Comparison of ENCODE assay signal across 27 cellular contexts in the genomic region with DNA sequence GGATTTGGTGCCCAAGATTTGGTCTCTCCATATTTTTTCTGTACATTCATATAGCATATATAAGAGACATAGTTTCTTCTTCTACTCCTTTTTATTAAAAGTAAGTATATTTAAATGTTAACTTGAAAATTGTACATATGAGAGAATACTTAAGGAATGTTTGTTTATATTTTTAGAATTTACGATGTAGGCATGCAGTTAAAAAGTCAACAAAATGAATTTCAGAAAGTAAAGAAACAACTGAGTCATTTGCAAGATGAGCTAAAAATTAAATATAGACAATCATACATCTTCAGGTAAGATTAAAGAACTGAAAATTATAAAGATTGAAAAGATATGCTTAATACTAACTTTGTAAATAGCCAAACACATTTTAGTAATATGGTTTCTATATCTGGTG.
"Had no signal": no experiment of that assay in that cellular context is flagged by ENCODE, and none has a peak within 500 bp of the region (broad histone marks: within the 10 kb centered on the region; RNA-seq: fewer than 3 reads in every experiment).

No MANE protein-coding gene starts in this region.

- H3K9me3 ChIP-seq: colonic mucosa, gastrocnemius medialis had no signal

- H3K4me1 ChIP-seq: colonic mucosa, gastrocnemius medialis, heart right ventricle, left lung had no signal

- DNase-seq: colonic mucosa; cortex of kidney; effector CD8-positive, alpha-beta T cell; effector memory CD8-positive, alpha-beta T cell; endodermal cell; erythroblast; foreskin fibroblast; foreskin melanocyte; gastrocnemius medialis; glutamatergic neuron; head of caudate nucleus; heart right ventricle; hippocampal formation; left cardiac atrium; left lung; left ventricle myocardium superior; mammary epithelial cell; mesendoderm; midbrain; naive thymus-derived CD4-positive, alpha-beta T cell; natural killer cell had no signal

- H3K27ac ChIP-seq: colonic mucosa, epithelial cell of prostate, gastrocnemius medialis, heart right ventricle, left lung had no signal

- H3K36me3 ChIP-seq: colonic mucosa, gastrocnemius medialis, heart right ventricle, left lung had no signal

- FAIRE-seq: endometrium, islet of Langerhans, keratinocyte had no signal

- ATAC-seq: effector memory CD8-positive, alpha-beta T cell; esophagus mucosa; gastrocnemius medialis; heart right ventricle; left cardiac atrium; left lung; left ventricle myocardium superior; naive thymus-derived CD4-positive, alpha-beta T cell; natural killer cell had no signal

- H3K4me3 ChIP-seq: colonic mucosa, gastrocnemius medialis, heart right ventricle, left lung, lung had no signal

- H3K27me3 ChIP-seq: colonic mucosa, gastrocnemius medialis, heart right ventricle, left lung had no signal
